In the genomic region with DNA sequence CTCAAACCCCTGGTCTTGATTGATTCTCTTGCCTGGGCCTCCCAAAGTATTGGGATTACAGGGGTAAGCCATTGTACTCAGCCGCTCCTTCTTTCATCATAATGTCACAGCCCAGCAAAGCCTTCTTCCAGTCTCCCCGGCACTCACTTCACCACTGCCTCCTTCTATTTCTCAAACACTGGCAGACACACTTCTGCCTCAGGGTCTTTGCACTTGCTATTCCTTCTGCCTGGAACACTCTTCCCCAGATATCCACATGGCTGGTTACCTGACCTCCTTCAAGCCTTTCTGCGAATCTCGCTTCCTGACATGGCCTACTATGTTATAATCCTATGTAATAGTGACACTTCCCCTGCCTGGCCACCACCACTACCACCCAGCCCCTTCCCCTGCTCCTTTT, we compare ENCODE assay signal across 18 cellular contexts. TPM values are rescaled to one million over a fixed set of nuclear protein-coding genes. Genes with fewer than 3 reads are reported as not detected.
DNase-seq lines count a peak whose midpoint lies in the region; ATAC-seq and TF ChIP-seq lines count a peak whose summit lies in the region.
"Had no signal": no experiment of that assay in that cellular context is flagged by ENCODE, and none has a peak within 500 bp of the region (broad histone marks: within the 10 kb centered on the region; RNA-seq: fewer than 3 reads in every experiment).

No MANE protein-coding gene starts in this region.

- H3K27me3 ChIP-seq in CD4-positive, CD25-positive, alpha-beta regulatory T cell (ENCODE audit: control insufficient read depth, insufficient read depth, low read length), result no peaks in the 10 kb centered on the region
- H3K27me3 ChIP-seq in mucosa of rectum (ENCODE audit: control insufficient read depth in 2 of 2, insufficient read depth in 2 of 2, low read length in 2 of 2) (no peaks in the 10 kb centered on the region), Caco-2 (replicated peaks; ENCODE audit: control insufficient read depth, insufficient read depth, low read length) (no peaks in the 10 kb centered on the region), suprapubic skin (no peaks in the 10 kb centered on the region)
- H3K27me3 ChIP-seq: left lung had no signal

- peaks cover 5 to 15% (median 11%) of the 10 kb centered on the region in 4 donors for H3K4me1 Mint-ChIP-seq in CD4-positive, CD25-positive, alpha-beta regulatory T cell
- H3K4me1 Mint-ChIP-seq in T-cell (peaks cover 11 to 17% (median 13%) of the 10 kb centered on the region in 3 donors), Caco-2 (ENCODE audit: low read depth, unreplicated experiment) (peaks cover 5% of the 10 kb centered on the region)

- peaks cover 10% of the 10 kb centered on the region for H3K4me1 ChIP-seq in CD4-positive, CD25-positive, alpha-beta regulatory T cell (ENCODE audit: control insufficient read depth, insufficient read depth, low read length, poor library complexity, severe bottlenecking)
- H3K4me1 ChIP-seq in mucosa of rectum (ENCODE audit: control insufficient read depth in 2 of 2, insufficient read depth in 2 of 2, low read length in 2 of 2), result peaks cover 3 to 9% of the 10 kb centered on the region in 2 donors
- H3K4me1 ChIP-seq in Caco-2, result no peaks in the 10 kb centered on the region
- peaks cover 5% of the 10 kb centered on the region for H3K4me1 ChIP-seq in suprapubic skin

- DNase-seq in AG08396 (ENCODE audit: low spot score), result peak; percentile 0
- no peak for DNase-seq in CD4-positive, CD25-positive, alpha-beta regulatory T cell
- DNase-seq in T-cell, result no peak
- DNase-seq in Caco-2, result no peak
- DNase-seq in NCI-H524 treated with DMSO at 0.1 percent for 48 hours (lab: John Stamatoyannopoulos, UW), result no peak
- no peak for DNase-seq in suprapubic skin (ENCODE audit: low spot score in 2 of 2)
- DNase-seq: activated effector memory CD4-positive, alpha-beta T cell treated with anti-CD3 and anti-CD28 coated beads, Interleukin-2, amount 50 U/mL, for 16 hours; aorta; effector CD4-positive, alpha-beta T cell; GDM1; GOT3; left lung; NCI-H1417; NCI-H526 treated with DMSO at 0.1 percent for 48 hours; T-helper 9 cell had no signal

- no peak overlapping the region for H3K4me3 ChIP-seq in CD4-positive, CD25-positive, alpha-beta regulatory T cell (ENCODE audit: low read depth, low read length)
- H3K4me3 ChIP-seq in mucosa of rectum (ENCODE audit: low read length in 2 of 2), result peak overlapping the region in 1 of 2 donors; percentile 9
- H3K4me3 ChIP-seq in Caco-2 (ENCODE audit: low read depth, low read length), result no peak overlapping the region
- H3K4me3 ChIP-seq in suprapubic skin, result no peak overlapping the region
- H3K4me3 ChIP-seq: left lung, thoracic aorta had no signal

- H3K27ac Mint-ChIP-seq in CD4-positive, CD25-positive, alpha-beta regulatory T cell, result peak overlapping the region; percentile 86 to 98 (median 94)
- H3K27ac Mint-ChIP-seq in T-cell, result peak overlapping the region; percentile 80 to 86
- no peak overlapping the region for H3K27ac Mint-ChIP-seq in Caco-2 (ENCODE audit: unreplicated experiment)

- CTCF ChIA-PET in T-cell (lab: Charles Lee), result interaction anchor here (0.6 to 0.7 kb wide), 4 partner anchors 65 to 1168 kb away, joined by 3 to 7 read pairs (median 3); no protein-coding TSS in a partner anchor
- CTCF ChIA-PET in Caco-2 (lab: Charles Lee), result no interaction called here

- TF ChIP-seq CTCF in Caco-2 (IDR thresholded peaks at IDR 0.05; ENCODE audit: insufficient read depth in 1 of 2, low read depth in 1 of 2, low read length in 1 of 2, severe bottlenecking in 1 of 2, unreplicated experiment in 1 of 2) (no peak), suprapubic skin (IDR thresholded peaks at IDR 0.05) (no peak)

- TF ChIP-seq POLR2A in suprapubic skin (IDR thresholded peaks at IDR 0.05), result no peak

- H3K27ac ChIP-seq in CD4-positive, CD25-positive, alpha-beta regulatory T cell (ENCODE audit: insufficient read depth, low read length, poor library complexity, severe bottlenecking), result peak overlapping the region; percentile 47
- H3K27ac ChIP-seq in mucosa of rectum (ENCODE audit: low read depth in 2 of 2, low read length in 2 of 2) (peak overlapping the region; percentile 86 to 95), suprapubic skin (no peak overlapping the region)
- H3K27ac ChIP-seq: thoracic aorta had no signal

- H3K36me3 ChIP-seq in CD4-positive, CD25-positive, alpha-beta regulatory T cell (ENCODE audit: control insufficient read depth, insufficient read depth, low read length), result no peaks in the 10 kb centered on the region
- H3K36me3 ChIP-seq in mucosa of rectum (ENCODE audit: control insufficient read depth in 2 of 2, insufficient read depth in 2 of 2, low read length in 2 of 2) (no peaks in the 10 kb centered on the region), Caco-2 (ENCODE audit: control insufficient read depth, insufficient read depth, low read length) (no peaks in the 10 kb centered on the region), suprapubic skin (no peaks in the 10 kb centered on the region)
- H3K36me3 ChIP-seq: left lung, thoracic aorta had no signal

- H3K27me3 Mint-ChIP-seq in CD4-positive, CD25-positive, alpha-beta regulatory T cell, result no peaks in the 10 kb centered on the region
- H3K27me3 Mint-ChIP-seq in T-cell (no peaks in the 10 kb centered on the region), Caco-2 (ENCODE audit: insufficient read depth, unreplicated experiment) (no peaks in the 10 kb centered on the region)

- WGBS in suprapubic skin, result 88% methylated on average over 4 of the region's 4 CpGs

- no peaks in the 10 kb centered on the region for H3K9me3 ChIP-seq in CD4-positive, CD25-positive, alpha-beta regulatory T cell (ENCODE audit: control insufficient read depth in 2 of 2, low read length in 2 of 2)
- H3K9me3 ChIP-seq in mucosa of rectum (ENCODE audit: control insufficient read depth in 2 of 2, low read length in 2 of 2) (no peaks in the 10 kb centered on the region), Caco-2 (no peaks in the 10 kb centered on the region), suprapubic skin (no peaks in the 10 kb centered on the region)
- H3K9me3 ChIP-seq: left lung, thoracic aorta had no signal

- peaks cover 3% of the 10 kb centered on the region for H3K36me3 Mint-ChIP-seq in CD4-positive, CD25-positive, alpha-beta regulatory T cell
- no peaks in the 10 kb centered on the region for H3K36me3 Mint-ChIP-seq in T-cell
- no peaks in the 10 kb centered on the region for H3K36me3 Mint-ChIP-seq in Caco-2 (ENCODE audit: insufficient read depth, unreplicated experiment)

- POLR2A ChIA-PET in T-cell (lab: Charles Lee), result interaction anchor here in 1 of 2 donors (0.6 kb wide), 1 partner anchor 35 kb away, joined by 3 read pairs; no protein-coding TSS in a partner anchor
- POLR2A ChIA-PET in Caco-2 (lab: Charles Lee), result no interaction called here

- H3K9ac ChIP-seq in mucosa of rectum (ENCODE audit: low read depth in 1 of 2, low read length in 2 of 2), result peak overlapping the region; percentile 6 to 17

- no peaks in the 10 kb centered on the region for H3K9me3 Mint-ChIP-seq in CD4-positive, CD25-positive, alpha-beta regulatory T cell
- H3K9me3 Mint-ChIP-seq in T-cell (no peaks in the 10 kb centered on the region), Caco-2 (ENCODE audit: unreplicated experiment) (no peaks in the 10 kb centered on the region)

- intact Hi-C loops in Caco-2 (cut with micrococcal nuclease; ENCODE audit: unreplicated experiment), result no loop called here

- ATAC-seq in CD4-positive, CD25-positive, alpha-beta regulatory T cell (ENCODE audit: low read depth in 2 of 2), result no peak
- no peak for ATAC-seq in T-cell (replicated peaks in 1 of 4)
- no peak for ATAC-seq in activated CD4-positive, CD25-positive, alpha-beta regulatory T cell treated with anti-CD3 and anti-CD28 coated beads, Interleukin-2, amount 50 U/mL, for 24 hours

- no TSS peak for BruUV-seq in Caco-2 (replicated peaks; lab: Mats Ljungman, UMichigan)

- H3K4me3 Mint-ChIP-seq in CD4-positive, CD25-positive, alpha-beta regulatory T cell, result peak overlapping the region; percentile 6 to 76 (median 34)
- H3K4me3 Mint-ChIP-seq in T-cell (peak overlapping the region in 1 of 3 donors; percentile 26), Caco-2 (ENCODE audit: unreplicated experiment) (no peak overlapping the region)

- TF ChIP-seq EP300 in suprapubic skin (IDR thresholded peaks at IDR 0.05), result no peak

RNA-seq across cellular contexts. Expression of a gene that starts 7.2 kb away (rescaled TPM):
- total RNA-seq in CD4-positive, CD25-positive, alpha-beta regulatory T cell, result 32.3 TPM
- 1 to 10 TPM; 5.4 to 8.7 (median 7.0) TPM for polyA plus RNA-seq in CD4-positive, CD25-positive, alpha-beta regulatory T cell
- 10 to 100 TPM; 14.6 to 24.4 (median 18.5) TPM for total RNA-seq in T-cell
- total RNA-seq in Caco-2 (2022), result 28.9 and 31.0 TPM in 2 replicates
- 10 to 100 TPM; 18.1 to 28.1 (median 25.2) TPM for total RNA-seq in suprapubic skin
